ENCODE assay signal across 22 cellular contexts in genomic region chrX:103467870-103468269, GRCh38. TPM values are rescaled to one million over a fixed set of nuclear protein-coding genes. Genes with fewer than 3 reads are reported as not detected.
DNase-seq lines count a peak whose midpoint lies in the region; ATAC-seq, FAIRE-seq and TF ChIP-seq lines count a peak whose summit lies in the region.
"Had no signal": no experiment of that assay in that cellular context is flagged by ENCODE, and none has a peak within 500 bp of the region (broad histone marks: within the 10 kb centered on the region; RNA-seq: fewer than 3 reads in every experiment).

No MANE protein-coding gene starts in this region.

- no peaks in the 10 kb centered on the region for H4K20me1 ChIP-seq in K562 (replicated peaks; ENCODE audit: control insufficient read depth, insufficient read depth, low read length)
- H4K20me1 ChIP-seq in hepatocyte (ENCODE audit: insufficient read depth, poor library complexity, severe bottlenecking), result no peaks in the 10 kb centered on the region
- H4K20me1 ChIP-seq: BLaER1 had no signal

- CTCF ChIA-PET in Caco-2 (lab: Charles Lee), result no interaction called here
- CTCF ChIA-PET in K562 (lab: Yijun Ruan, JAX; ENCODE audit: low intra/inter-chr PET ratio), result no interaction called here

- intact Hi-C loops in Caco-2 (cut with micrococcal nuclease; ENCODE audit: unreplicated experiment), result no loop called here
- intact Hi-C loops in K562 (cut with micrococcal nuclease), result no loop called here

- no peaks in the 10 kb centered on the region for H3K9me2 ChIP-seq in hepatocyte (replicated peaks; ENCODE audit: insufficient read depth)

- ATAC-seq in K562 (no peak), HG03095 (IDR thresholded peaks at IDR 0.05; ENCODE audit: unreplicated experiment) (no peak), GM19397 (IDR thresholded peaks at IDR 0.05; ENCODE audit: unreplicated experiment) (no peak)
- ATAC-seq: CD8-positive, alpha-beta T cell; GM12878 had no signal

- no peak overlapping the region for H3K9ac ChIP-seq in K562 (ENCODE audit: insufficient read depth in 1 of 2, low read depth in 2 of 2, low read length in 2 of 2)
- H3K9ac ChIP-seq: BLaER1, GM23248 had no signal

- POLR2A ChIA-PET in Caco-2 (lab: Charles Lee), result no interaction called here
- POLR2A ChIA-PET in K562 (lab: Yijun Ruan, JAX), result interaction anchor here (0.6 kb wide), 1 partner anchor 94 kb away, joined by 3 read pairs; no protein-coding TSS in a partner anchor

- H3K27ac ChIP-seq in K562 (ENCODE audit: extremely low read depth, low read depth, low read length) (no peak overlapping the region), hepatocyte (peak overlapping the region; percentile 4), small intestine (ENCODE audit: low read depth in 1 of 2, low read length in 1 of 2) (no peak overlapping the region)
- H3K27ac ChIP-seq: BLaER1, C4-2B, GM23248 had no signal

- no peak overlapping the region for H2AFZ ChIP-seq in K562 (ENCODE audit: low read depth, low read length)
- no peak overlapping the region for H2AFZ ChIP-seq in hepatocyte
- H2AFZ ChIP-seq: GM23248 had no signal

- TF ChIP-seq RAD21 in K562 (CRISPR knock-in tag; conservative IDR thresholded peaks at IDR 0.05 in 1 of 2, IDR thresholded peaks at IDR 0.05 in 1 of 2), result no peak

- H3K9me3 Mint-ChIP-seq in Caco-2 (ENCODE audit: unreplicated experiment), result no peaks in the 10 kb centered on the region
- H3K9me3 Mint-ChIP-seq: CD4-positive, CD25-positive, alpha-beta regulatory T cell; CD8-positive, alpha-beta T cell had no signal

- no peaks in the 10 kb centered on the region for H3K27me3 Mint-ChIP-seq in Caco-2 (ENCODE audit: insufficient read depth, unreplicated experiment)
- H3K27me3 Mint-ChIP-seq: B cell; CD4-positive, CD25-positive, alpha-beta regulatory T cell had no signal

- H3K4me3 Mint-ChIP-seq in Caco-2 (ENCODE audit: unreplicated experiment), result peak overlapping the region; percentile 6
- H3K4me3 Mint-ChIP-seq: B cell; CD4-positive, CD25-positive, alpha-beta regulatory T cell; CD8-positive, alpha-beta T cell had no signal

- no peak for TF ChIP-seq POLR2A in K562 (conservative IDR thresholded peaks at IDR 0.05)

- H3K36me3 Mint-ChIP-seq in Caco-2 (ENCODE audit: insufficient read depth, unreplicated experiment), result peaks cover 6% of the 10 kb centered on the region
- H3K36me3 Mint-ChIP-seq: CD4-positive, CD25-positive, alpha-beta regulatory T cell; CD8-positive, alpha-beta T cell had no signal

- peak; percentile 12; the same call in 1 of the 2 replicates for TF ChIP-seq EP300 in K562 (IDR thresholded peaks at IDR 0.05; ENCODE audit: low read length)

- no TSS peak for BruUV-seq in Caco-2 (replicated peaks; lab: Mats Ljungman, UMichigan)
- BruUV-seq in K562 (replicated peaks; lab: Mats Ljungman, UMichigan), result no TSS peak

- H3K27ac Mint-ChIP-seq in Caco-2 (ENCODE audit: unreplicated experiment), result peak overlapping the region; percentile 58
- H3K27ac Mint-ChIP-seq: B cell; CD4-positive, CD25-positive, alpha-beta regulatory T cell; CD8-positive, alpha-beta T cell had no signal

- H3K4me1 ChIP-seq in Caco-2 (peaks cover 11% of the 10 kb centered on the region; the same call in 1 of the 2 replicates), K562 (replicated peaks in 1 of 2; ENCODE audit: control insufficient read depth in 2 of 2, insufficient read depth in 2 of 2, low read length in 2 of 2) (peaks cover 0 to 13% of the 10 kb centered on the region in 2 experiments; a peak in 2 of 5 replicates), hepatocyte (ENCODE audit: insufficient read depth) (peaks cover 4% of the 10 kb centered on the region), small intestine (ENCODE audit: control insufficient read depth in 2 of 2, insufficient read depth in 1 of 2, low read depth in 1 of 2, low read length in 1 of 2) (no peaks in the 10 kb centered on the region)
- H3K4me1 ChIP-seq: BLaER1 had no signal

- H3K36me3 ChIP-seq in Caco-2 (ENCODE audit: control insufficient read depth, insufficient read depth, low read length), result no peaks in the 10 kb centered on the region
- no peaks in the 10 kb centered on the region for H3K36me3 ChIP-seq in K562 (ENCODE audit: control insufficient read depth, insufficient read depth, low read length)
- H3K36me3 ChIP-seq in hepatocyte (replicated peaks; ENCODE audit: insufficient read depth, low read depth), result no peaks in the 10 kb centered on the region
- no peaks in the 10 kb centered on the region for H3K36me3 ChIP-seq in small intestine (ENCODE audit: control insufficient read depth in 2 of 2, insufficient read depth in 2 of 2, low read length in 2 of 2)
- H3K36me3 ChIP-seq: BLaER1 had no signal

- no peaks in the 10 kb centered on the region for H3K79me2 ChIP-seq in K562 (ENCODE audit: control insufficient read depth, insufficient read depth, low read length)
- H3K79me2 ChIP-seq in hepatocyte, result no peaks in the 10 kb centered on the region

- in situ Hi-C loops in K562 (cut with MboI), result loop anchor here (25.0 kb wide), 1 partner anchor 531 kb away; the partner anchor contains the start of gene RAB40AL

- peaks cover 28% of the 10 kb centered on the region for H3K4me1 Mint-ChIP-seq in Caco-2 (ENCODE audit: low read depth, unreplicated experiment)

- DNase-seq in Caco-2 (no peak), K562 (ENCODE audit: extremely low read depth in 1 of 4, low spot score in 3 of 4) (peak in 2 of 4 experiments; percentile 12 to 42), hepatocyte (ENCODE audit: low spot score) (peak; percentile 15), small intestine (peak; percentile 26), HTR-8/SVneo (ENCODE audit: insufficient read length, low spot score) (no peak)
- DNase-seq: CD4-positive, CD25-positive, alpha-beta regulatory T cell; CD8-positive, alpha-beta T cell; DMS 273 treated with DMSO at 0.1 percent for 48 hours; DMS79; EL; GDM1; H7 had no signal

- no peaks in the 10 kb centered on the region for H3K27me3 ChIP-seq in Caco-2 (replicated peaks; ENCODE audit: control insufficient read depth, insufficient read depth, low read length)
- no peaks in the 10 kb centered on the region for H3K27me3 ChIP-seq in K562 (ENCODE audit: control insufficient read depth in 2 of 2, insufficient read depth in 2 of 2, low read length in 2 of 2)
- H3K27me3 ChIP-seq in hepatocyte, result no peaks in the 10 kb centered on the region
- no peaks in the 10 kb centered on the region for H3K27me3 ChIP-seq in small intestine (ENCODE audit: control insufficient read depth in 2 of 2, insufficient read depth in 2 of 2, low read length in 2 of 2)
- H3K27me3 ChIP-seq: BLaER1 had no signal

- H3K4me2 ChIP-seq in K562 (ENCODE audit: insufficient read depth, low read length) (peak overlapping the region; percentile 32; the same call in 1 of the 2 replicates), hepatocyte (no peak overlapping the region)
- H3K4me2 ChIP-seq: BLaER1 had no signal

- H3K4me3 ChIP-seq in Caco-2 (ENCODE audit: low read depth, low read length) (no peak overlapping the region), K562 (no peak overlapping the region), hepatocyte (no peak overlapping the region), small intestine (ENCODE audit: low read depth in 1 of 2, low read length in 2 of 2) (no peak overlapping the region)
- H3K4me3 ChIP-seq: BLaER1, GM12878, GM23248 had no signal

- WGBS in K562 (ENCODE audit: insufficient coverage, low coverage, missing lambda C conversion rate), result 0% methylated on average over 2 of the region's 2 CpGs
- WGBS in hepatocyte (ENCODE audit: low lambda C conversion rate, missing lambda C conversion rate), result 29% methylated on average over 2 of the region's 2 CpGs
- WGBS in small intestine, 3 donors, result 7 to 59% (median 33%) methylated on average over 2 of the region's 2 CpGs

- H3K9me1 ChIP-seq in K562 (ENCODE audit: control insufficient read depth, insufficient read depth, low read length), result no peaks in the 10 kb centered on the region

- TF ChIP-seq CTCF in Caco-2 (IDR thresholded peaks at IDR 0.05; ENCODE audit: insufficient read depth in 1 of 2, low read depth in 1 of 2, low read length in 1 of 2, severe bottlenecking in 1 of 2, unreplicated experiment in 1 of 2) (no peak), K562 (IDR thresholded peaks at IDR 0.05 in 2 of 3, conservative IDR thresholded peaks at IDR 0.05 in 1 of 3; ENCODE audit: insufficient read depth in 2 of 3, low read depth in 1 of 3, low read length in 3 of 3) (no peak), hepatocyte (IDR thresholded peaks at IDR 0.05; ENCODE audit: poor library complexity) (no peak)

- H3K9me3 ChIP-seq in Caco-2 (no peaks in the 10 kb centered on the region), K562 (replicated peaks; ENCODE audit: control insufficient read depth, insufficient read depth, low read depth, low read length) (no peaks in the 10 kb centered on the region), hepatocyte (ENCODE audit: low read depth) (no peaks in the 10 kb centered on the region), small intestine (ENCODE audit: control insufficient read depth, low read depth) (no peaks in the 10 kb centered on the region)
- H3K9me3 ChIP-seq: BLaER1 had no signal

- FAIRE-seq in K562 (lab: Jason Lieb, UNC) (no peak), small intestine (lab: Jason Lieb, UNC) (no peak), HTR-8/SVneo (lab: Jason Lieb, UNC) (no peak)
- FAIRE-seq: D721Med, GM19239 had no signal

TF ChIP-seq in K562, 482 proteins besides CTCF, POLR2A, EP300 and RAD21 (continues in another document):
- TF ChIP-seq NELFE (IDR thresholded peaks at IDR 0.05; ENCODE audit: insufficient read depth, insufficient read length), result no peak
- no peak for TF ChIP-seq SMAD2 (IDR thresholded peaks at IDR 0.05; ENCODE audit: low read depth, low read length)

RNA-seq across cellular contexts. Expression of gene RAB40A, which starts 51.4 kb away (rescaled TPM):
- total RNA-seq in Caco-2 (2022) (not detected in 2 replicates), K562 (2014; rRNA removed) (0.08 TPM in 1 of 2 replicates, not detected in the other), K562 (2014; rRNA removed; fragmentation: Illumina TruSeq; extraction: Trizol) (0.06 and 0.07 TPM in 2 replicates), K562 (2015; rRNA removed; fragmentation: Illumina TruSeq; extraction: Trizol) (0.14 TPM in 1 of 2 replicates, not detected in the other), K562 (2021) (not detected in 2 replicates), hepatocyte (3.0 and 3.5 TPM in 2 replicates)
- 0.09 and 0.83 TPM in 2 replicates for total RNA-seq in K562 (2011; cell fraction: chromatin; rRNA removed; ENCODE audit: low replicate concordance)
- total RNA-seq in K562 (2011; cell fraction: nucleolus; rRNA removed), result not detected in 2 replicates
- total RNA-seq in K562 (2011; cell fraction: nucleoplasm; rRNA removed), result 0.37 and 0.92 TPM in 2 replicates
- polyA plus RNA-seq in K562 (2011; rRNA removed) (0.04 and 0.08 TPM in 2 replicates), K562 (2014; fragmentation: Illumina TruSeq; extraction: Trizol) (not detected in 2 replicates), K562 (2014; fragmentation: Nextera tagmentation; extraction: Ambion mirVana) (under 1 TPM; 0.11 to 0.15 TPM), K562 (2014; rRNA removed) (0.09 and 0.18 TPM in 2 replicates), hepatocyte (2.7 and 3.0 TPM in 2 replicates), small intestine (under 1 TPM in 1 of 3 donors, not detected in 2; 0.25 TPM)
- 0.07 TPM in 1 of 2 replicates, not detected in the other for polyA plus RNA-seq in K562 (2011; cell fraction: cytosol; rRNA removed)
- polyA plus RNA-seq in K562 (2011; cell fraction: nucleus; rRNA removed), result 0.15 and 0.54 TPM in 2 replicates
- 0.43 and 1.1 TPM in 2 replicates for polyA plus RNA-seq in K562 (2012)
- polyA minus RNA-seq in K562 (2011; rRNA and poly(A)+ RNA removed), result not detected in 2 replicates
- not detected in 2 replicates for polyA minus RNA-seq in K562 (2011; cell fraction: cytosol; rRNA and poly(A)+ RNA removed)
- polyA minus RNA-seq in K562 (2011; cell fraction: nucleus; rRNA and poly(A)+ RNA removed), result 0.11 and 0.27 TPM in 2 replicates
- total RNA-seq: A172; CD4-positive, CD25-positive, alpha-beta regulatory T cell; CD8-positive, alpha-beta T cell; GM23248 had no signal

Comparison
In these comparisons a context has a peak if more than half of its experiments do, and no peak if none do; other contexts are left out.
1. DNase-seq: peak in hepatocyte (single experiment) and small intestine (single experiment); none in Caco-2 (0 of 2) and HTR-8/SVneo (single experiment).